ENCODE assay signal across 15 cellular contexts in the genomic region with DNA sequence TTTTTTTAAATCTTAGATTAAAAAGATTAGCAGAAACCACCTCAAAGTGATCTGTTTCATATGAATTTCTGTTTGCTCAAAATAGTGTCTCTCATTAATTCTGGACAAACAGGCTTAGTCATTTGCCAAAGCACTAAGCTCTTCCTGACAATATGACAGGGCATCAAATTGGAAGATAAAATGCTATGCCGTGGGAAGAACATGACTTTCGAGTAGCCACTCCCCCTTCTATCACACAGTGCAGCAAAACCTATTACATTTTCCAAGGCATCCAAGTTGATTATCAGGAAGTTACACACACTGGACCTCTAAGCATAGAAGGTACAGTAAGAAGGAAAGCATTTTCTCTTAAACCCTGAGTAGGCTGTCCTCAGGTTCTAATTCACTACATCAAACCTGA.
A peak's percentile ranks its signal among the peaks of the same experiment; 100 is the strongest.
DNase-seq lines count a peak whose midpoint lies in the region; ATAC-seq and TF ChIP-seq lines count a peak whose summit lies in the region.
"Had no signal": no experiment of that assay in that cellular context is flagged by ENCODE, and none has a peak within 500 bp of the region (broad histone marks: within the 10 kb centered on the region; RNA-seq: fewer than 3 reads in every experiment).

No MANE protein-coding gene starts in this region.

- H3K36me3 ChIP-seq in trophoblast cell (ENCODE audit: control insufficient read depth in 1 of 2, insufficient read depth in 2 of 2, low read length in 2 of 2) = no peaks in the 10 kb centered on the region
- H3K36me3 ChIP-seq: neural progenitor cell had no signal

- no peak overlapping the region for H3K27ac ChIP-seq in trophoblast cell (ENCODE audit: low read depth, low read length)
- H3K27ac ChIP-seq: neural progenitor cell, sigmoid colon had no signal

- no peak overlapping the region for H2AK5ac ChIP-seq in trophoblast cell (ENCODE audit: low read length)

- H3K23ac ChIP-seq in trophoblast cell (ENCODE audit: low read length) = no peak overlapping the region

- no peak overlapping the region for H3K4ac ChIP-seq in trophoblast cell (ENCODE audit: low read depth, low read length)

- H3K79me1 ChIP-seq in trophoblast cell (ENCODE audit: low read length) = no peaks in the 10 kb centered on the region

- H2BK12ac ChIP-seq in trophoblast cell (ENCODE audit: low read length) = no peak overlapping the region

- H4K12ac ChIP-seq in trophoblast cell (ENCODE audit: low read depth, low read length) = no peak overlapping the region

- peak; percentile 33 for DNase-seq in ELR (ENCODE audit: low read depth)
- peak; percentile 57 for DNase-seq in NCI-H82 (lab: John Stamatoyannopoulos, UW)
- DNase-seq in cardiac fibroblast (ENCODE audit: low read depth in 2 of 2) = peak; percentile 30 to 46
- DNase-seq in omental fat pad (ENCODE audit: low spot score) = no peak
- DNase-seq in retina = no peak
- DNase-seq in trophoblast cell = no peak
- no peak for DNase-seq in islet precursor cell
- DNase-seq: AML-193, Calu3, GDM1, NCI-H524 treated with DMSO at 0.1 percent for 48 hours, sigmoid colon, substantia nigra had no signal

- peak; percentile 61 for ATAC-seq in omental fat pad (ENCODE audit: low FRiP score)
- ATAC-seq: GM23338 had no signal

- no peak overlapping the region for H3K4me3 ChIP-seq in cardiac fibroblast (replicated peaks in 1 of 2; ENCODE audit: low read depth in 2 of 2, low read length in 2 of 2)
- no peak overlapping the region for H3K4me3 ChIP-seq in trophoblast cell (ENCODE audit: low read depth, low read length)
- H3K4me3 ChIP-seq: GM23338, neural progenitor cell, sigmoid colon had no signal

- no peak overlapping the region for H2AFZ ChIP-seq in trophoblast cell (ENCODE audit: insufficient read depth, low read length, poor library complexity)
- H2AFZ ChIP-seq: GM23338, neural progenitor cell had no signal

- no peak overlapping the region for H3K14ac ChIP-seq in trophoblast cell (ENCODE audit: low read length)

- H3K9ac ChIP-seq in trophoblast cell (ENCODE audit: low read length) = no peak overlapping the region
- H3K9ac ChIP-seq: neural progenitor cell had no signal

- H3K4me2 ChIP-seq in trophoblast cell (ENCODE audit: low read length) = no peak overlapping the region
- H3K4me2 ChIP-seq: GM23338, neural progenitor cell had no signal

- no peaks in the 10 kb centered on the region for H3K9me3 ChIP-seq in trophoblast cell (ENCODE audit: insufficient read depth, low read depth, low read length)
- H3K9me3 ChIP-seq: sigmoid colon had no signal

- TF ChIP-seq CTCF in cardiac fibroblast (IDR thresholded peaks at IDR 0.05; ENCODE audit: low read depth, low read length) (no peak), omental fat pad (IDR thresholded peaks at IDR 0.05) (no peak)

- H4K8ac ChIP-seq in trophoblast cell (ENCODE audit: low read depth, low read length) = no peak overlapping the region

- no CpG with 5 or more reads among the region's 2 CpGs for WGBS in trophoblast cell (ENCODE audit: extremely low coverage, insufficient coverage, insufficient read length)

- no peak overlapping the region for H3K18ac ChIP-seq in trophoblast cell (ENCODE audit: low read length)

- H3K79me2 ChIP-seq in trophoblast cell (ENCODE audit: control insufficient read depth, insufficient read depth, low read length, poor library complexity) = no peaks in the 10 kb centered on the region

- no peak overlapping the region for H2BK120ac ChIP-seq in trophoblast cell (ENCODE audit: insufficient read depth, low read length, poor library complexity)

- H4K91ac ChIP-seq in trophoblast cell (ENCODE audit: low read depth, low read length) = no peak overlapping the region

- no peaks in the 10 kb centered on the region for H3K27me3 ChIP-seq in trophoblast cell (ENCODE audit: insufficient read depth, low read length)
- H3K27me3 ChIP-seq: neural progenitor cell, sigmoid colon had no signal

- H3K4me1 ChIP-seq in trophoblast cell (ENCODE audit: control insufficient read depth in 1 of 2, insufficient read depth in 2 of 2, low read length in 2 of 2) = peaks cover 0 to 5% of the 10 kb centered on the region in 2 experiments

- H2BK5ac ChIP-seq in trophoblast cell (ENCODE audit: low read depth, low read length, poor library complexity) = no peak overlapping the region

Comparison
In these comparisons a context has a peak if more than half of its experiments do, and no peak if none do; other contexts are left out.
1. DNase-seq: peak in ELR (single experiment), NCI-H82 (single experiment) and cardiac fibroblast (2 of 2); none in omental fat pad (single experiment), retina (single experiment), trophoblast cell (0 of 2) and islet precursor cell (single experiment).